ENCODE assay signal across 15 cellular contexts in the genomic region with DNA sequence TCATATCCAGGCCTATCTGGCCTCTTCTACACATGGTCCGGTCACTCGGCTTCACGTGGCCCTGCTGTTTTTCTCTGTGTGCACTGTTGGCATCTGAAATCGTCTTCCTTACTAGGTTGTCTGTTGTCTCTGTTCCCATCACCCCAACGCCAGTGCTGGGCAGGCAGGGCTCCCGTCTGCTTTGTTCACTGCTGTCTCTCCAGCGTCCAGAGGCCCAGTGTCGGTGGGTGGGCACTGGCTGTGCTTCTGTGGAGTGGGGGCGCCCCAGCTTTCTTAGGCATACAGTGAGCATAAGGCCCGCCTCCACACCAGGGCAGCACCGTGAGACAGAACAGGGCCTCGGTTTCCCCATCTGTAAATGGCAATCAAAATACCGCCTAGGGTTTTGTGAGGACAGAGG.
"Had no signal": no experiment of that assay in that cellular context is flagged by ENCODE, and none has a peak within 500 bp of the region (broad histone marks: within the 10 kb centered on the region; RNA-seq: fewer than 3 reads in every experiment).

No MANE protein-coding gene starts in this region.

- H3K27ac Mint-ChIP-seq: activated naive CD4-positive, alpha-beta T cell treated with anti-CD3 and anti-CD28 coated beads, Interleukin-2, amount 10 ng/mL, durations not matched to agents 7 days and 5 days; immature natural killer cell; nephron had no signal

- H3K4me3 Mint-ChIP-seq: activated naive CD4-positive, alpha-beta T cell treated with anti-CD3 and anti-CD28 coated beads, Interleukin-2, amount 10 ng/mL, durations not matched to agents 7 days and 5 days had no signal

- H3K9me3 Mint-ChIP-seq: activated naive CD4-positive, alpha-beta T cell treated with anti-CD3 and anti-CD28 coated beads, Interleukin-2, amount 10 ng/mL, durations not matched to agents 7 days and 5 days had no signal

- H3K4me1 Mint-ChIP-seq: nephron had no signal

- H3K27me3 ChIP-seq: brain microvascular endothelial cell, ovary, thyroid gland had no signal

- H3K36me3 ChIP-seq: brain microvascular endothelial cell, esophagus squamous epithelium, ovary, thyroid gland had no signal

- ATAC-seq: activated CD4-positive, CD25-positive, alpha-beta regulatory T cell treated with anti-CD3 and anti-CD28 coated beads, Interleukin-2, amount 50 U/mL, for 24 hours; left colon; SK-N-SH treated with all-trans-retinoic acid at 6 μM for 48 hours had no signal

- H3K4me3 ChIP-seq: esophagus squamous epithelium, ovary, thyroid gland had no signal

- DNase-seq: activated naive CD4-positive, alpha-beta T cell treated with anti-CD3 and anti-CD28 coated beads, Interleukin-2, amount 10 ng/mL, durations not matched to agents 7 days and 5 days; brain microvascular endothelial cell; esophagus squamous epithelium; foreskin fibroblast; immature natural killer cell; left colon; mammary epithelial cell; ovary; SHP77; stimulated activated CD4-positive, alpha-beta T cell treated with anti-CD3 and anti-CD28 coated beads, Interleukin-4, amount 100 ng/mL, for 24 hours; T-helper 2 cell; thyroid gland had no signal

- H3K36me3 Mint-ChIP-seq: activated naive CD4-positive, alpha-beta T cell treated with anti-CD3 and anti-CD28 coated beads, Interleukin-2, amount 10 ng/mL, durations not matched to agents 7 days and 5 days had no signal
